In the genomic region with DNA sequence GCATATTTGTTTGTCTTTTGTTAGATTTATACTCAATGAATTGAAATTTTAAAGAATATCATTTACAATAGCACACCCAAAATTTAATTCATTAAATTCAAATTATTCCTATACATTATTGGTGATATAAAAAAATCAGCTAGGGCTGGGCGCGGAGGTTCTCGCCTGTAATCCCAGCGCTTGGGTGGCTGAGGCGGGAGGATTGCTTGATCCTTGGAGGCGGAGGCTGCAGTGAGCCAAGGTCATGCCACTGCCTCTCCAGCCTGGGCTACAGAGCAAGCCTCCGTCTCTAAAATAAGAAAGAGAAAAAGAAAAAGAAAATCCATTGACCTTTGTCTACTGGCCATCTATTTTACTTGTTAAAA, we compare ENCODE assay signal across 12 cellular contexts. TPM values are rescaled to one million over a fixed set of nuclear protein-coding genes. Genes with fewer than 3 reads are reported as not detected.
DNase-seq lines count a peak whose midpoint lies in the region; ATAC-seq, FAIRE-seq and TF ChIP-seq lines count a peak whose summit lies in the region.
"Had no signal": no experiment of that assay in that cellular context is flagged by ENCODE, and none has a peak within 500 bp of the region (broad histone marks: within the 10 kb centered on the region; RNA-seq: fewer than 3 reads in every experiment).

No MANE protein-coding gene starts in this region.

- H3K9ac ChIP-seq in SK-N-MC (ENCODE audit: insufficient read length): no peak overlapping the region
- no peak overlapping the region for H3K9ac ChIP-seq in mesenchymal stem cell (ENCODE audit: low read length)

- no peak for TF ChIP-seq POLR2A in A549 (IDR thresholded peaks at IDR 0.05; ENCODE audit: low read length)
- TF ChIP-seq POLR2A in esophagus squamous epithelium (IDR thresholded peaks at IDR 0.05): no peak

- POLR2A ChIA-PET in A549 (lab: Yijun Ruan, JAX): interaction anchor here (0.6 kb wide), 1 partner anchor 62 kb away, joined by 3 read pairs; no protein-coding TSS in a partner anchor
- POLR2A ChIA-PET in CD4-positive, alpha-beta memory T cell (lab: Charles Lee; ENCODE audit: partially characterized antibody): no interaction called here

- no peak for DNase-seq in A549 (ENCODE audit: low read depth in 1 of 2, low spot score in 1 of 2)
- no peak for DNase-seq in CD4-positive, alpha-beta memory T cell
- DNase-seq in SK-N-MC (ENCODE audit: low read depth, low spot score): no peak
- no peak for DNase-seq in esophagus squamous epithelium (lab: John Stamatoyannopoulos, UW)
- no peak for DNase-seq in coronary artery (ENCODE audit: low spot score)
- no peak for DNase-seq in LoVo (ENCODE audit: low spot score)
- DNase-seq in activated effector memory CD4-positive, alpha-beta T cell treated with Interleukin-2 at 50 U/mL for 16 hours: no peak
- DNase-seq in mesenchymal stem cell: no peak

- WGBS in A549 (ENCODE audit: missing lambda C conversion rate): 11% methylated on average over 7 of the region's 7 CpGs
- 19 to 37% methylated on average over 7 of the region's 7 CpGs for WGBS in esophagus squamous epithelium, 2 donors
- WGBS in mesenchymal stem cell: 38% methylated on average over 6 of the region's 7 CpGs

- H3K36me3 Mint-ChIP-seq in CD4-positive, alpha-beta memory T cell: peaks cover 0 to 7% of the 10 kb centered on the region in 2 donors

- no peak overlapping the region for H3K14ac ChIP-seq in mesenchymal stem cell (ENCODE audit: low read length in 2 of 2)

- H2BK12ac ChIP-seq in mesenchymal stem cell (ENCODE audit: low read length in 2 of 2): no peak overlapping the region

- ATAC-seq in A549: peak in 1 of 2 experiments; percentile 13; a peak in 3 of 6 replicates

- H3K9me3 ChIP-seq in A549 (no peaks in the 10 kb centered on the region), SK-N-MC (ENCODE audit: low read depth, low read length) (no peaks in the 10 kb centered on the region), esophagus squamous epithelium (no peaks in the 10 kb centered on the region), mesenchymal stem cell (ENCODE audit: control insufficient read depth, low read length) (peaks cover 4% of the 10 kb centered on the region)
- H3K9me3 ChIP-seq in CD4-positive, alpha-beta memory T cell (ENCODE audit: control insufficient read depth in 1 of 2, low read length in 2 of 2): no peaks in the 10 kb centered on the region
- H3K9me3 ChIP-seq: thyroid gland had no signal

- CTCF ChIA-PET in A549 (lab: Yijun Ruan, JAX): interaction anchor here (0.7 to 3.6 kb wide), 18 partner anchors 8 to 269 kb away, joined by 3 to 29 read pairs (median 4); partner anchors contain the start of gene DBNDD1
- CTCF ChIA-PET in CD4-positive, alpha-beta memory T cell (lab: Charles Lee; ENCODE audit: partially characterized antibody): interaction anchor here (0.7 to 1.3 kb wide), 2 partner anchors 8 to 238 kb away, joined by 3 to 4 read pairs; no protein-coding TSS in a partner anchor

- H3K4me1 ChIP-seq in A549 (peaks cover 4% of the 10 kb centered on the region), esophagus squamous epithelium (peaks cover 3 to 34% (median 11%) of the 10 kb centered on the region in 3 donors), mesenchymal stem cell (ENCODE audit: control insufficient read depth, insufficient read depth, low read depth, low read length) (peaks cover 7% of the 10 kb centered on the region)
- peaks cover 23% of the 10 kb centered on the region for H3K4me1 ChIP-seq in CD4-positive, alpha-beta memory T cell (ENCODE audit: insufficient read depth, low read length)

- H3K36me3 ChIP-seq in CD4-positive, alpha-beta memory T cell (ENCODE audit: insufficient read depth, low read length): no peaks in the 10 kb centered on the region
- H3K36me3 ChIP-seq in SK-N-MC (ENCODE audit: insufficient read depth, low read length) (no peaks in the 10 kb centered on the region), esophagus squamous epithelium (no peaks in the 10 kb centered on the region), mesenchymal stem cell (ENCODE audit: control insufficient read depth in 1 of 2, insufficient read depth in 2 of 2, low read depth in 1 of 2, low read length in 2 of 2) (no peaks in the 10 kb centered on the region)
- H3K36me3 ChIP-seq: thyroid gland had no signal

- H3K4me1 Mint-ChIP-seq in CD4-positive, alpha-beta memory T cell: peaks cover 19 to 30% (median 20%) of the 10 kb centered on the region in 4 donors

- no peak overlapping the region for H4K8ac ChIP-seq in mesenchymal stem cell (ENCODE audit: low read length)

- no peak overlapping the region for H2AFZ ChIP-seq in mesenchymal stem cell (ENCODE audit: low read depth, low read length)

- no peak overlapping the region for H2BK120ac ChIP-seq in mesenchymal stem cell (ENCODE audit: low read depth, low read length)

- H3K27ac Mint-ChIP-seq in CD4-positive, alpha-beta memory T cell: peak overlapping the region in 3 of 7 donors; percentile 94 to 97 (median 95)

- no peak for TF ChIP-seq RAD21 in A549 (conservative IDR thresholded peaks at IDR 0.05 in 1 of 2, IDR thresholded peaks at IDR 0.05 in 1 of 2)

- H3K27me3 ChIP-seq in CD4-positive, alpha-beta memory T cell (ENCODE audit: insufficient read depth, low read length): no peaks in the 10 kb centered on the region
- H3K27me3 ChIP-seq in esophagus squamous epithelium (peaks cover 0 to 16% (median 0%) of the 10 kb centered on the region in 4 donors), mesenchymal stem cell (ENCODE audit: control insufficient read depth in 1 of 2, insufficient read depth in 1 of 2, low read length in 2 of 2) (peaks cover 4 to 12% of the 10 kb centered on the region in 2 experiments)
- H3K27me3 ChIP-seq: thyroid gland had no signal

- H3K18ac ChIP-seq in mesenchymal stem cell (ENCODE audit: low read depth in 1 of 2, low read length in 2 of 2): no peak overlapping the region

- H3K27ac ChIP-seq in A549 (no peak overlapping the region), SK-N-MC (no peak overlapping the region), esophagus squamous epithelium (no peak overlapping the region), coronary artery (no peak overlapping the region), mesenchymal stem cell (ENCODE audit: low read length, poor library complexity, severe bottlenecking) (no peak overlapping the region)
- H3K27ac ChIP-seq in CD4-positive, alpha-beta memory T cell (ENCODE audit: low read depth, low read length): no peak overlapping the region

- H3K4me3 Mint-ChIP-seq in CD4-positive, alpha-beta memory T cell: peak overlapping the region; percentile 90 to 98 (median 98)

- no peak overlapping the region for H4K91ac ChIP-seq in mesenchymal stem cell (ENCODE audit: low read length)

- H3K4me3 ChIP-seq in A549 (no peak overlapping the region; the same call in 2 of the 3 replicates), SK-N-MC (peak overlapping the region; percentile 85), esophagus squamous epithelium (peak overlapping the region in 3 of 4 donors; percentile 53 to 67 (median 63)), coronary artery (no peak overlapping the region), mesenchymal stem cell (ENCODE audit: insufficient read depth in 1 of 2, low read depth in 1 of 2, low read length in 2 of 2) (no peak overlapping the region)
- H3K4me3 ChIP-seq in CD4-positive, alpha-beta memory T cell (ENCODE audit: low read length in 2 of 2): no peak overlapping the region

- no peak overlapping the region for H2BK5ac ChIP-seq in mesenchymal stem cell (ENCODE audit: low read depth, low read length, poor library complexity, severe bottlenecking)

- intact Hi-C loops in CD4-positive, alpha-beta memory T cell (cut with micrococcal nuclease): no loop called here
- intact Hi-C loops in esophagus squamous epithelium (cut with DNase I): no loop called here

- FAIRE-seq in A549 (lab: Jason Lieb, UNC): no peak

- H2BK15ac ChIP-seq in mesenchymal stem cell (ENCODE audit: low read depth, poor library complexity, severe bottlenecking): no peak overlapping the region

- H3K4me2 ChIP-seq in A549 (peak overlapping the region; percentile 91), mesenchymal stem cell (ENCODE audit: low read length, poor library complexity, severe bottlenecking) (no peak overlapping the region)

- no peak for TF ChIP-seq EP300 in A549 (IDR thresholded peaks at IDR 0.05)

- no peak overlapping the region for H2AK5ac ChIP-seq in mesenchymal stem cell (ENCODE audit: low read length, severe bottlenecking)

- peaks cover 0 to 15% of the 10 kb centered on the region in 2 donors for H3K27me3 Mint-ChIP-seq in CD4-positive, alpha-beta memory T cell

- no peak overlapping the region for H3K23ac ChIP-seq in mesenchymal stem cell (ENCODE audit: low read length in 2 of 2)

- H3K9me3 Mint-ChIP-seq in CD4-positive, alpha-beta memory T cell: peaks cover 0 to 10% (median 0%) of the 10 kb centered on the region in 8 donors

- no peak overlapping the region for H3K4ac ChIP-seq in mesenchymal stem cell (ENCODE audit: low read depth in 1 of 2, low read length in 2 of 2)

- TF ChIP-seq CTCF in A549 (IDR thresholded peaks at IDR 0.05): no peak
- TF ChIP-seq CTCF in esophagus squamous epithelium (IDR thresholded peaks at IDR 0.05): no peak
- no peak for TF ChIP-seq CTCF in coronary artery (IDR thresholded peaks at IDR 0.05)

- H3K79me1 ChIP-seq in mesenchymal stem cell (replicated peaks; ENCODE audit: low read length, poor library complexity, severe bottlenecking): no peaks in the 10 kb centered on the region

TF ChIP-seq in A549, 52 proteins besides CTCF, POLR2A, EP300 and RAD21:
- TF ChIP-seq EHF (CRISPR knock-in tag; IDR thresholded peaks at IDR 0.05) (no peak), NFE2L2 (conservative IDR thresholded peaks at IDR 0.05; ENCODE audit: low read length) (no peak)

RNA-seq across cellular contexts. Expression of gene PRDM7, which starts 4.5 kb away (rescaled TPM):
- not detected in 2 replicates for polyA plus RNA-seq in A549 (2011; rRNA removed)
- polyA plus RNA-seq in A549 (2012; cell fraction: cytosol; rRNA removed): not detected in 2 replicates
- not detected in 2 replicates for polyA plus RNA-seq in A549 (2012; cell fraction: nucleus; rRNA removed)
- polyA plus RNA-seq in A549 (2017; fragmentation: RNase III; extraction: RNeasy Plus Mini Kit Qiagen cat#74134 plus additional on column Dnase treatment): not detected in 3 replicates
- not detected in 2 replicates for polyA minus RNA-seq in A549 (2011; rRNA and poly(A)+ RNA removed)
- total RNA-seq in CD4-positive, alpha-beta memory T cell: not detected
- polyA plus RNA-seq in CD4-positive, alpha-beta memory T cell: not detected
- total RNA-seq in esophagus squamous epithelium: not detected
- polyA plus RNA-seq in mesenchymal stem cell (2013, experiment 1 of 2): not detected
- polyA plus RNA-seq in mesenchymal stem cell (2013, experiment 2 of 2): not detected
- total RNA-seq: aorta, epithelial cell of proximal tubule, omental fat pad, thyroid gland had no signal
- polyA plus RNA-seq: aorta had no signal

Comparison
In these comparisons a context has a peak if more than half of its experiments do, and no peak if none do; other contexts are left out.
1. H3K4me3 ChIP-seq: peak in SK-N-MC (single experiment) and esophagus squamous epithelium (3 of 4); none in A549 (single experiment), CD4-positive, alpha-beta memory T cell (0 of 2), coronary artery (single experiment) and mesenchymal stem cell (0 of 2).